ENCODE assay signal across 8 cellular contexts in genomic region chr3:44584646-44585501, GRCh38. TPM values are rescaled to one million over a fixed set of nuclear protein-coding genes. Genes with fewer than 3 reads are reported as not detected.
DNase-seq lines count a peak whose midpoint lies in the region; ATAC-seq, FAIRE-seq and TF ChIP-seq lines count a peak whose summit lies in the region.

TSS of gene ZNF660 (plus strand) at chr3:44584964. CDS start at chr3:44594194, 9,230 bp downstream.

- H3K27ac Mint-ChIP-seq in activated CD8-positive, alpha-beta T cell treated with anti-CD3 and anti-CD28 coated beads for 36 hours = no peak within 1 kb of the TSS
- peak within 1 kb of the TSS in 1 of 9 donors; percentile 56 for H3K27ac Mint-ChIP-seq in naive thymus-derived CD4-positive, alpha-beta T cell
- H3K27ac Mint-ChIP-seq in activated naive CD4-positive, alpha-beta T cell treated with anti-CD3 and anti-CD28 coated beads, Interleukin-2, amount 10 ng/mL, durations not matched to agents 7 days and 5 days = no peak within 1 kb of the TSS

- peaks cover 0 to 5% (median 0%) of the 10 kb centered on the region in 10 experiments; a peak in 3 of 20 replicates for H3K4me1 ChIP-seq in BLaER1 treated with 17β-estradiol and CSF1 and Interleukin-3, amounts not matched to agents 10 nM and 100 nM
- no peaks in the 10 kb centered on the region for H3K4me1 ChIP-seq in naive thymus-derived CD4-positive, alpha-beta T cell (ENCODE audit: control insufficient read depth in 2 of 2, insufficient read depth in 2 of 2, low read length in 2 of 2)

- intact Hi-C loops in activated CD8-positive, alpha-beta T cell treated with anti-CD3 and anti-CD28 coated beads for 36 hours (cut with micrococcal nuclease) = no loop called here
- intact Hi-C loops in naive thymus-derived CD4-positive, alpha-beta T cell (cut with micrococcal nuclease) = no loop called here

- H3K27ac ChIP-seq in BLaER1 treated with 17β-estradiol and CSF1 and Interleukin-3, amounts not matched to agents 10 nM and 100 nM = peak within 1 kb of the TSS in 2 of 11 experiments; percentile 25 to 40; a peak in 2 of 22 replicates
- H3K27ac ChIP-seq in naive thymus-derived CD4-positive, alpha-beta T cell (ENCODE audit: low read depth, low read length) = no peak within 1 kb of the TSS

- peak; percentile 53 for DNase-seq in GM19239 (ENCODE audit: insufficient read length, low spot score)
- peak; percentile 74 for DNase-seq in NCI-H1105 (lab: John Stamatoyannopoulos, UW)
- peak; percentile 37 for DNase-seq in activated CD8-positive, alpha-beta T cell treated with anti-CD3 and anti-CD28 coated beads for 36 hours
- DNase-seq in frontal cortex (ENCODE audit: low spot score in 2 of 2) = peak; percentile 67 to 84
- peak in 1 of 9 donors; percentile 4 for DNase-seq in naive thymus-derived CD4-positive, alpha-beta T cell
- DNase-seq in urothelium cell line (ENCODE audit: low spot score) = peak; percentile 67
- no peak for DNase-seq in activated naive CD4-positive, alpha-beta T cell treated with anti-CD3 and anti-CD28 coated beads, Interleukin-2, amount 10 ng/mL, durations not matched to agents 7 days and 5 days

- H4K20me1 ChIP-seq in BLaER1 treated with 17β-estradiol and CSF1 and Interleukin-3, amounts not matched to agents 10 nM and 100 nM = no peaks in the 10 kb centered on the region

- peaks cover 23% of the 10 kb centered on the region for H3K36me3 Mint-ChIP-seq in activated CD8-positive, alpha-beta T cell treated with anti-CD3 and anti-CD28 coated beads for 36 hours (ENCODE audit: low read depth)
- peaks cover 4 to 34% (median 22%) of the 10 kb centered on the region in 5 donors for H3K36me3 Mint-ChIP-seq in naive thymus-derived CD4-positive, alpha-beta T cell
- no peaks in the 10 kb centered on the region for H3K36me3 Mint-ChIP-seq in activated naive CD4-positive, alpha-beta T cell treated with anti-CD3 and anti-CD28 coated beads, Interleukin-2, amount 10 ng/mL, durations not matched to agents 7 days and 5 days

- CTCF ChIA-PET in activated CD8-positive, alpha-beta T cell treated with anti-CD3 and anti-CD28 coated beads for 36 hours (lab: Charles Lee) = interaction anchor here (1.0 kb wide), 1 partner anchor 328 kb away, joined by 4 read pairs; no protein-coding TSS in a partner anchor
- CTCF ChIA-PET in naive thymus-derived CD4-positive, alpha-beta T cell (lab: Charles Lee) = no interaction called here
- CTCF ChIA-PET in activated naive CD4-positive, alpha-beta T cell treated with anti-CD3 and anti-CD28 coated beads, Interleukin-2, amount 10 ng/mL, durations not matched to agents 7 days and 5 days (lab: Charles Lee) = no interaction called here

- peak within 1 kb of the TSS; percentile 70 for H3K4me3 Mint-ChIP-seq in activated CD8-positive, alpha-beta T cell treated with anti-CD3 and anti-CD28 coated beads for 36 hours
- H3K4me3 Mint-ChIP-seq in naive thymus-derived CD4-positive, alpha-beta T cell = peak within 1 kb of the TSS in 9 of 10 donors; percentile 2 to 70 (median 52)
- no peak within 1 kb of the TSS for H3K4me3 Mint-ChIP-seq in activated naive CD4-positive, alpha-beta T cell treated with anti-CD3 and anti-CD28 coated beads, Interleukin-2, amount 10 ng/mL, durations not matched to agents 7 days and 5 days

- peaks cover 12% of the 10 kb centered on the region for H3K27me3 Mint-ChIP-seq in activated CD8-positive, alpha-beta T cell treated with anti-CD3 and anti-CD28 coated beads for 36 hours
- H3K27me3 Mint-ChIP-seq in naive thymus-derived CD4-positive, alpha-beta T cell = peaks cover 18 to 77% (median 53%) of the 10 kb centered on the region in 5 donors
- H3K27me3 Mint-ChIP-seq in activated naive CD4-positive, alpha-beta T cell treated with anti-CD3 and anti-CD28 coated beads, Interleukin-2, amount 10 ng/mL, durations not matched to agents 7 days and 5 days = peaks cover 34% of the 10 kb centered on the region

- POLR2A ChIA-PET in activated CD8-positive, alpha-beta T cell treated with anti-CD3 and anti-CD28 coated beads for 36 hours (lab: Charles Lee) = interaction anchor here (1.2 kb wide), 1 partner anchor 30 kb away, joined by 4 read pairs; the partner anchor contains the start of gene ZKSCAN7
- POLR2A ChIA-PET in naive thymus-derived CD4-positive, alpha-beta T cell (lab: Charles Lee) = no interaction called here

- no peak for FAIRE-seq in GM19239 (lab: Jason Lieb, UNC)
- no peak for FAIRE-seq in frontal cortex (lab: Jason Lieb, UNC)
- FAIRE-seq in urothelium cell line (lab: Jason Lieb, UNC) = no peak

- no peak for TF ChIP-seq CTCF in activated CD8-positive, alpha-beta T cell treated with anti-CD3 and anti-CD28 coated beads for 36 hours (IDR thresholded peaks at IDR 0.05)

- peaks cover 13% of the 10 kb centered on the region for H3K9me3 Mint-ChIP-seq in activated CD8-positive, alpha-beta T cell treated with anti-CD3 and anti-CD28 coated beads for 36 hours
- H3K9me3 Mint-ChIP-seq in naive thymus-derived CD4-positive, alpha-beta T cell = peaks cover 5 to 58% (median 24%) of the 10 kb centered on the region in 11 donors
- H3K9me3 Mint-ChIP-seq in activated naive CD4-positive, alpha-beta T cell treated with anti-CD3 and anti-CD28 coated beads, Interleukin-2, amount 10 ng/mL, durations not matched to agents 7 days and 5 days = peaks cover 25% of the 10 kb centered on the region

- peak within 1 kb of the TSS; percentile 6 to 52 (median 42); a peak in 16 of 20 replicates for H3K4me3 ChIP-seq in BLaER1 treated with 17β-estradiol and CSF1 and Interleukin-3, amounts not matched to agents 10 nM and 100 nM
- H3K4me3 ChIP-seq in naive thymus-derived CD4-positive, alpha-beta T cell (ENCODE audit: low read length) = no peak within 1 kb of the TSS

- H3K27me3 ChIP-seq in BLaER1 treated with 17β-estradiol and CSF1 and Interleukin-3, amounts not matched to agents 10 nM and 100 nM = peaks cover 9 to 32% (median 23%) of the 10 kb centered on the region in 11 experiments
- no peaks in the 10 kb centered on the region for H3K27me3 ChIP-seq in naive thymus-derived CD4-positive, alpha-beta T cell (ENCODE audit: control insufficient read depth in 2 of 2, insufficient read depth in 2 of 2, low read length in 2 of 2)

- peak within 1 kb of the TSS in 5 of 11 experiments; percentile 18 to 51 (median 39); a peak in 5 of 22 replicates for H3K9ac ChIP-seq in BLaER1 treated with 17β-estradiol and CSF1 and Interleukin-3, amounts not matched to agents 10 nM and 100 nM

- peaks cover 7% of the 10 kb centered on the region for H3K4me1 Mint-ChIP-seq in activated CD8-positive, alpha-beta T cell treated with anti-CD3 and anti-CD28 coated beads for 36 hours (ENCODE audit: low read depth)
- H3K4me1 Mint-ChIP-seq in naive thymus-derived CD4-positive, alpha-beta T cell = peaks cover 0 to 12% (median 9%) of the 10 kb centered on the region in 7 donors
- no peaks in the 10 kb centered on the region for H3K4me1 Mint-ChIP-seq in activated naive CD4-positive, alpha-beta T cell treated with anti-CD3 and anti-CD28 coated beads, Interleukin-2, amount 10 ng/mL, durations not matched to agents 7 days and 5 days

- peak within 1 kb of the TSS; percentile 28 to 64 (median 43); a peak in 21 of 22 replicates for H3K4me2 ChIP-seq in BLaER1 treated with 17β-estradiol and CSF1 and Interleukin-3, amounts not matched to agents 10 nM and 100 nM

- H3K36me3 ChIP-seq in BLaER1 treated with 17β-estradiol and CSF1 and Interleukin-3, amounts not matched to agents 10 nM and 100 nM = no peaks in the 10 kb centered on the region
- H3K36me3 ChIP-seq in naive thymus-derived CD4-positive, alpha-beta T cell (ENCODE audit: control insufficient read depth in 2 of 3, insufficient read depth in 3 of 3, low read length in 3 of 3) = no peaks in the 10 kb centered on the region

- H3K9me3 ChIP-seq in BLaER1 treated with 17β-estradiol and CSF1 and Interleukin-3, amounts not matched to agents 10 nM and 100 nM (replicated peaks in 1 of 11) = peaks cover 23 to 65% (median 38%) of the 10 kb centered on the region in 11 experiments; a peak in 20 of 22 replicates
- no peaks in the 10 kb centered on the region for H3K9me3 ChIP-seq in naive thymus-derived CD4-positive, alpha-beta T cell (ENCODE audit: control insufficient read depth in 2 of 3, low read length in 3 of 3)

- peak; percentile 84 for ATAC-seq in activated CD8-positive, alpha-beta T cell treated with anti-CD3 and anti-CD28 coated beads for 36 hours
- ATAC-seq in naive thymus-derived CD4-positive, alpha-beta T cell = peak; percentile 77

RNA-seq across cellular contexts. Expression of gene ZNF660, which starts in this region (rescaled TPM):
- total RNA-seq in activated CD8-positive, alpha-beta T cell treated with anti-CD3 and anti-CD28 coated beads for 36 hours = 1 to 10 TPM; 1.0 to 1.2 TPM
- 11.8 TPM for total RNA-seq in frontal cortex
- 1 to 10 TPM in 1 of 5 experiments, under 1 TPM in 4; 0.02 to 1.7 (median 0.38) TPM for total RNA-seq in naive thymus-derived CD4-positive, alpha-beta T cell
- polyA plus RNA-seq in naive thymus-derived CD4-positive, alpha-beta T cell = under 1 TPM in 1 of 2 donors, not detected in 1; 0.41 TPM
